ENCODE assay signal across 8 cellular contexts in genomic region chr3:189967254-189967865, GRCh38.
DNase-seq lines count a peak whose midpoint lies in the region; ATAC-seq, FAIRE-seq and TF ChIP-seq lines count a peak whose summit lies in the region.

No MANE protein-coding gene starts in this region.

- H3K9ac ChIP-seq in astrocyte (ENCODE audit: low read length) (no peak overlapping the region), keratinocyte (ENCODE audit: control insufficient read depth, extremely low read depth, insufficient read depth, low read length) (no peak overlapping the region)

- H3K9me3 Mint-ChIP-seq in astrocyte (ENCODE audit: unreplicated experiment) = no peaks in the 10 kb centered on the region
- H3K9me3 Mint-ChIP-seq in type B pancreatic cell = no peaks in the 10 kb centered on the region

- H3K27me3 Mint-ChIP-seq in astrocyte (ENCODE audit: low read depth, unreplicated experiment) (no peaks in the 10 kb centered on the region), type B pancreatic cell (no peaks in the 10 kb centered on the region)

- no peak overlapping the region for H3K27ac ChIP-seq in astrocyte (ENCODE audit: low read depth, low read length)
- no peak overlapping the region for H3K27ac ChIP-seq in keratinocyte (ENCODE audit: control insufficient read depth, insufficient read depth, low read length)

- H3K4me2 ChIP-seq in astrocyte (ENCODE audit: low read length) (no peak overlapping the region), keratinocyte (ENCODE audit: control insufficient read depth, extremely low read depth, insufficient read depth, low read depth, low read length) (no peak overlapping the region)

- peaks cover 17% of the 10 kb centered on the region for H3K36me3 Mint-ChIP-seq in astrocyte (ENCODE audit: low read depth, unreplicated experiment)
- H3K36me3 Mint-ChIP-seq in type B pancreatic cell = peaks cover 17% of the 10 kb centered on the region

- H3K4me1 ChIP-seq in astrocyte (ENCODE audit: insufficient read depth, low read length) (no peaks in the 10 kb centered on the region), keratinocyte (ENCODE audit: control insufficient read depth, extremely low read depth, insufficient read depth, low read length) (no peaks in the 10 kb centered on the region)

- no peak overlapping the region for H2AFZ ChIP-seq in astrocyte (ENCODE audit: low read depth, low read length)
- H2AFZ ChIP-seq in keratinocyte (ENCODE audit: control insufficient read depth, low read length) = no peak overlapping the region

- ATAC-seq in GM18867 (IDR thresholded peaks at IDR 0.05; ENCODE audit: unreplicated experiment) = peak; percentile 84
- peak; percentile 83 for ATAC-seq in HG03095 (IDR thresholded peaks at IDR 0.05; ENCODE audit: unreplicated experiment)
- no peak for ATAC-seq in HG03457 (IDR thresholded peaks at IDR 0.05; ENCODE audit: unreplicated experiment)

- no peaks in the 10 kb centered on the region for H3K4me1 Mint-ChIP-seq in astrocyte (ENCODE audit: low read depth, unreplicated experiment)
- no peaks in the 10 kb centered on the region for H3K4me1 Mint-ChIP-seq in type B pancreatic cell (ENCODE audit: unreplicated experiment)

- H3K27ac Mint-ChIP-seq in astrocyte (ENCODE audit: unreplicated experiment) (no peak overlapping the region), type B pancreatic cell (no peak overlapping the region)

- peak; percentile 92 for TF ChIP-seq CTCF in astrocyte (IDR thresholded peaks at IDR 0.05; ENCODE audit: insufficient read depth, low read depth, low read length)
- TF ChIP-seq CTCF in keratinocyte (optimal IDR thresholded peaks at IDR 0.05 in 1 of 3, IDR thresholded peaks at IDR 0.05 in 1 of 3, conservative IDR thresholded peaks at IDR 0.05 in 1 of 3; ENCODE audit: extremely low read depth in 1 of 3, insufficient read depth in 2 of 3, low read length in 3 of 3) = peak in 2 of 3 experiments; percentile 56 to 70
- peak; percentile 90 for TF ChIP-seq CTCF in type B pancreatic cell (conservative IDR thresholded peaks at IDR 0.05)

- H3K4me3 ChIP-seq in astrocyte (ENCODE audit: insufficient read depth, low read depth, low read length) = no peak overlapping the region
- no peak overlapping the region for H3K4me3 ChIP-seq in keratinocyte (ENCODE audit: control insufficient read depth in 2 of 3, extremely low read depth in 1 of 3, insufficient read depth in 2 of 3, low read depth in 1 of 3, low read length in 3 of 3)

- H3K79me2 ChIP-seq in astrocyte (ENCODE audit: insufficient read depth, low read length) (no peaks in the 10 kb centered on the region), keratinocyte (ENCODE audit: control insufficient read depth, insufficient read depth, low read length) (no peaks in the 10 kb centered on the region)

- H3K4me3 Mint-ChIP-seq in astrocyte (ENCODE audit: unreplicated experiment) (no peak overlapping the region), type B pancreatic cell (no peak overlapping the region)

- FAIRE-seq in astrocyte (lab: Jason Lieb, UNC) (peak; percentile 58), keratinocyte (lab: Jason Lieb, UNC) (peak; percentile 87)

- dilution Hi-C loops in keratinocyte (cut with MboI; ENCODE audit: extremely low pct_ligation_motif_present, low sequenced_read_pairs) = loop anchor here (25.0 kb wide), 1 partner anchor 245 kb away; no protein-coding TSS in a partner anchor

- H3K9me1 ChIP-seq in keratinocyte (ENCODE audit: control insufficient read depth, extremely low read depth, insufficient read depth, low read length) = no peaks in the 10 kb centered on the region

- H4K20me1 ChIP-seq in astrocyte (ENCODE audit: insufficient read depth, low read length) (no peaks in the 10 kb centered on the region), keratinocyte (ENCODE audit: control insufficient read depth, extremely low read depth, insufficient read depth, low read length) (no peaks in the 10 kb centered on the region)

- H3K36me3 ChIP-seq in astrocyte (ENCODE audit: insufficient read depth, low read length) (peaks cover 6% of the 10 kb centered on the region), keratinocyte (ENCODE audit: control insufficient read depth in 2 of 2, extremely low read depth in 1 of 2, insufficient read depth in 2 of 2, low read length in 2 of 2) (peaks cover 5 to 19% of the 10 kb centered on the region in 2 experiments)

- no peaks in the 10 kb centered on the region for H3K27me3 ChIP-seq in astrocyte (ENCODE audit: insufficient read depth, low read length)
- H3K27me3 ChIP-seq in keratinocyte (ENCODE audit: control insufficient read depth, extremely low read depth, insufficient read depth, low read length) = no peaks in the 10 kb centered on the region

- H3K9me3 ChIP-seq in astrocyte (ENCODE audit: insufficient read depth, low read depth, low read length) = no peaks in the 10 kb centered on the region
- H3K9me3 ChIP-seq in keratinocyte (ENCODE audit: control insufficient read depth, low read depth, low read length) = no peaks in the 10 kb centered on the region

- DNase-seq in COR-L47 (lab: John Stamatoyannopoulos, UW) = peak; percentile 56
- DNase-seq in NCI-H226 = peak; percentile 20
- no peak for DNase-seq in astrocyte (ENCODE audit: low read depth)
- no peak for DNase-seq in keratinocyte (ENCODE audit: low read depth, low spot score)
- no peak for DNase-seq in type B pancreatic cell (ENCODE audit: extremely low spot score, unreplicated experiment)

Comparison
In these comparisons a context has a peak if more than half of its experiments do, and no peak if none do; other contexts are left out.
1. DNase-seq: peak in COR-L47 (single experiment) and NCI-H226 (single experiment); none in astrocyte (single experiment), keratinocyte (single experiment) and type B pancreatic cell (single experiment).
2. Peak in every context shown above with its lines, with median percentiles within 50 percentile points of each other: CTCF ChIP-seq.